In the genomic region with DNA sequence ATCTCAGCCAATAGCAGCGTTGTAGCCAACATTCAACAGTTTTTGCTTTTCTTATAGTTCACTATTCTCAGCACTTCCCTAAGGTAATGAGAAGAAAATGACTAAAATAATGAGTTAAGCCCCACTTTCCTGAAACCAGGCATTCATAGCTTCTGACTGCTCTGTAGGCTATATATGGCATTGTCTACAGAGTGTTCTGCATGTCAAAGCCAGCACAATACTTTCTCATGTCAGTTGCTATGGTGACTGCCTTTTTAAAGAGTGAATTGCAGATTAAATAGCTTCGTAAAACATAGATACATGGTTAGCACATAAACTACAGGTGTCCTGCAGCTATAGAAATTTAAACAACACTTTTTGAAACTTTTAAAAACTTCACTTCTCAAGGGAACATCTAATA, we compare ENCODE assay signal across 1 cellular context.
TF ChIP-seq lines count a peak whose summit lies in the region.

No MANE protein-coding gene starts in this region.

TF ChIP-seq in GM23338, 12 proteins besides CTCF, POLR2A, EP300 and RAD21 (continued from another document):
- TF ChIP-seq REST (IDR thresholded peaks at IDR 0.05; ENCODE audit: unreplicated experiment) = no peak
- no peak for TF ChIP-seq NANOG (IDR thresholded peaks at IDR 0.05; ENCODE audit: borderline replicate concordance)
- TF ChIP-seq ZNF331 (CRISPR knock-in tag; IDR thresholded peaks at IDR 0.05; ENCODE audit: low read depth) = no peak
